8 cellular contexts compared by ENCODE assay signal in the genomic region with DNA sequence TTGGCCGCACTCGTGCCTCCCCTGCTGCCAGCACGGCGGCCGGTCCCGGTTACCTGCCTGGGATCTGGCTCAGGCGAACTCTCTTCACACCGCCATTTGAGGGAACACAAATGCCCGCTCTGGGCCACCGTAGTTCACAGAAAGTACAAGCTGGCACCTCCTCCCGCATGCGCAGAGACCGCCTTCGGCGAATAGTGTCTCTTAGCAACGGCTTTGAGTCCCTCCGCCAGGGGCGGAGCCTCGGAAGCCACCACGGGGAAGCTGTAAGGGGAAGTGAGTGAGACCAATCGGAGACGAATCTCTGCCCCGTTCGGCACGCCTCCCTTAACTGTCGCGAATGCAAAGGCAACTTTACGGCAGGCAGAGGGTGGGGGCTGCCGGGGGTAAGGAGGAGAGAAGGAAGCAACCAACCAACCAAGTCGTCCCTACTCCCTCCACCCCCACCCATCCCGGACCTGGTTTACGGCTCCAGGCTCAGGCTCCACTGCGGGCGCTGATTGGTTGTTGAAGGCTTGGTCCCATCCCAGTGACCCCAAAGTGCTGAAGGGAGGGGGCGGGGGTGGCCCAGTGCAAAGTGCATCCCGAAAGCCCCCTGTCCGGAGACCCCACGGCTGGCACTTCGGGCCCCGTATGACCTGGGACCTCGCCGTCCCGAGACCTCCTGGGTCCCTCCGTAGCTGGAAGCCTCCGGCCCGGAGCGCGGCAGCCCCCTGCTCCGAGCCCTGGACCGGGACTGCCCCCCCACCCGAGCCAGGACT. TPM values are rescaled to one million over a fixed set of nuclear protein-coding genes. Genes with fewer than 3 reads are reported as not detected.
A peak's percentile ranks its signal among the peaks of the same experiment; 100 is the strongest.
DNase-seq lines count a peak whose midpoint lies in the region; ATAC-seq lines count a peak whose summit lies in the region.

A gene with protein sequence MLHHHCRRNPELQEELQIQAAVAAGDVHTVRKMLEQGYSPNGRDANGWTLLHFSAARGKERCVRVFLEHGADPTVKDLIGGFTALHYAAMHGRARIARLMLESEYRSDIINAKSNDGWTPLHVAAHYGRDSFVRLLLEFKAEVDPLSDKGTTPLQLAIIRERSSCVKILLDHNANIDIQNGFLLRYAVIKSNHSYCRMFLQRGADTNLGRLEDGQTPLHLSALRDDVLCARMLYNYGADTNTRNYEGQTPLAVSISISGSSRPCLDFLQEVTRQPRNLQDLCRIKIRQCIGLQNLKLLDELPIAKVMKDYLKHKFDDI (plus strand): TSS at position 526 of the 758 bp plus-strand sequence. CDS start 9,628 bp downstream, outside the sequence.
A gene with protein sequence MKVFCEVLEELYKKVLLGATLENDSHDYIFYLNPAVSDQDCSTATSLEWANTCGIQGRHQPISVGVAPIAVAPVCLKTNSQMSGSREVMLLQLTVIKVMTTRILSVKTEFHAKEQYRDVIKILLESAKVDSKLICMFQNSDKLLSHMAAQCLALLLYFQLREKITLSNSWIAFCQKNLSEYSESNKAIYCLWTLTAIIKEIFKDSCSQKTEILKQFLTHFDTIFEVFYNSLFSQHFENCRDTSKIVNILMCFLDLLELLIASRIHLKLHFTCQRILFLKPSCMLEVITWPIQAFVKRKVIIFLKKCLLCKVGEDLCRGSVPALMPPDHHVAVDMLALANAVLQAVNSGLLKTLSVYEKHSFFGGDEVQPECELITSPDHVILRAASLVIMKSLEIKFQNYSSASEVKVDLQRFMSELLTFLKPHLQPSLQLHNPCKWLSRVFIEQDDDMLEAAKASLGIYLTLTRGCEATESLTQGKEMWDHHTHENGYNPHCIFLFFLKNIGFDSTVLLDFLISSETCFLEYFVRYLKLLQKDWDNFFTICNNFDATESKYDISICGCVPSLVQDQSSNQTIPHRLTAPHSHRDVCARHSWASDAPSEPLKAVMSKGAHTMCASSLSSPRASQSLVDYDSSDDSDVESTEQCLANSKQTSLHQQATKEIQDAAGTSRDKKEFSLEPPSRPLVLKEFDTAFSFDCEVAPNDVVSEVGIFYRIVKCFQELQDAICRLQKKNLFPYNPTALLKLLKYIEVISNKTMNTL (minus strand): TSS at position 121 of the 758 bp plus-strand sequence. CDS start 21,342 bp downstream, outside the sequence.

- H3K4me3 Mint-ChIP-seq in effector memory CD8-positive, alpha-beta T cell = no peak within 1 kb of the TSS

- no peaks in the 10 kb centered on the region for H3K9me3 Mint-ChIP-seq in effector memory CD8-positive, alpha-beta T cell

- H3K27me3 Mint-ChIP-seq in effector memory CD8-positive, alpha-beta T cell = no peaks in the 10 kb centered on the region

- peak; percentile 99 for DNase-seq in COLO668 (lab: John Stamatoyannopoulos, UW; ENCODE audit: unreplicated experiment)
- DNase-seq in HT1080 (ENCODE audit: low read depth) = peak; percentile 100
- peak; percentile 100 for DNase-seq in NOMO-1 treated with DMSO at 0.1 percent for 48 hours (lab: John Stamatoyannopoulos, UW; ENCODE audit: unreplicated experiment)
- DNase-seq in activated CD8-positive, alpha-beta memory T cell treated with anti-CD3 and anti-CD28 coated beads for 4 hours (ENCODE audit: low read depth in 2 of 2) = peak; percentile 99 to 100
- peak; percentile 99 for DNase-seq in effector memory CD8-positive, alpha-beta T cell
- peak; percentile 100 for DNase-seq in medulla oblongata (ENCODE audit: extremely low spot score)
- DNase-seq in stimulated activated CD8-positive, alpha-beta memory T cell treated with anti-CD3 and anti-CD28 coated beads, Interleukin-12 subunit alpha, Interleukin-12 subunit beta, amount 100 ng/mL, for 1 hour (ENCODE audit: low read depth) = peak; percentile 100

- H3K36me3 Mint-ChIP-seq in effector memory CD8-positive, alpha-beta T cell (ENCODE audit: insufficient read depth) = peaks cover 13% of the 10 kb centered on the region

- H3K4me1 Mint-ChIP-seq in effector memory CD8-positive, alpha-beta T cell (ENCODE audit: low read depth in 2 of 2) = peaks cover 25 to 47% of the 10 kb centered on the region in 2 donors

- ATAC-seq in GM21360 (IDR thresholded peaks at IDR 0.05; ENCODE audit: unreplicated experiment) = peak; percentile 87
- ATAC-seq in effector memory CD8-positive, alpha-beta T cell (replicated peaks) = peak; percentile 85

- H3K27ac Mint-ChIP-seq in effector memory CD8-positive, alpha-beta T cell = no peak within 1 kb of the TSS

RNA-seq across cellular contexts. Expression of the first gene that starts in this region (rescaled TPM):
- 7.5 and 9.7 TPM in 2 replicates for total RNA-seq in HT1080 (2014; rRNA removed; shearing (Covaris generic))
- 6.9 and 9.8 TPM in 2 replicates for polyA plus RNA-seq in HT1080 (2015; cell fraction: cytosol; rRNA removed)
- 8.9 and 9.1 TPM in 2 replicates for polyA plus RNA-seq in HT1080 (2015; cell fraction: nucleus; rRNA removed)

RNA-seq across cellular contexts. Expression of the second gene that starts in this region (rescaled TPM):
- total RNA-seq in HT1080 (2014; rRNA removed; shearing (Covaris generic)) = 6.7 and 7.3 TPM in 2 replicates
- polyA plus RNA-seq in HT1080 (2015; cell fraction: cytosol; rRNA removed) = 7.4 and 9.7 TPM in 2 replicates
- polyA plus RNA-seq in HT1080 (2015; cell fraction: nucleus; rRNA removed) = 35.6 and 36.1 TPM in 2 replicates

Comparison
In these comparisons a context has a peak if more than half of its experiments do, and no peak if none do; other contexts are left out.
1. Peak in every context shown above with its lines: DNase-seq and ATAC-seq.